ENCODE assay signal across 9 cellular contexts in genomic region chr1:24186031-24186710, GRCh38.
A peak's percentile ranks its signal among the peaks of the same experiment; 100 is the strongest.
DNase-seq lines count a peak whose midpoint lies in the region; TF ChIP-seq lines count a peak whose summit lies in the region.
"Had no signal": no experiment of that assay in that cellular context is flagged by ENCODE, and none has a peak within 500 bp of the region (broad histone marks: within the 10 kb centered on the region; RNA-seq: fewer than 3 reads in every experiment).

No MANE protein-coding gene starts in this region.

- H3K27ac Mint-ChIP-seq in T-helper 1 cell treated with Interleukin-12 subunit alpha and Interleukin-12 subunit beta and Interleukin-4 antibody, amounts not matched to agents 30 μg/mL and 1 μg/mL, for 36 hours: no peak overlapping the region

- no peak overlapping the region for H3K27ac ChIP-seq in WERI-Rb-1

- H3K36me3 ChIP-seq in WERI-Rb-1: peaks cover 3% of the 10 kb centered on the region; the same call in 1 of the 2 replicates
- H3K36me3 ChIP-seq: heart left ventricle had no signal

- DNase-seq in T-helper 1 cell (no peak), WERI-Rb-1 (no peak), retinal pigment epithelial cell (ENCODE audit: low read depth) (no peak), kidney tubule cell (ENCODE audit: low spot score) (no peak), NCI-H446 (lab: John Stamatoyannopoulos, UW) (no peak)
- no peak for DNase-seq in stimulated activated CD4-positive, alpha-beta T cell treated with anti-CD3 and anti-CD28 coated beads, Interleukin-2, amount 100 ng/mL, for 48 hours
- DNase-seq: heart left ventricle had no signal

- peak overlapping the region; percentile 62 for H3K4me3 ChIP-seq in WERI-Rb-1 (ENCODE audit: low read depth, low read length)
- H3K4me3 ChIP-seq in iPS-11a (ENCODE audit: low read depth, low read length): peak overlapping the region; percentile 69
- peak overlapping the region; percentile 70 for H3K4me3 ChIP-seq in retinal pigment epithelial cell (ENCODE audit: low read length)

- H3K4me3 Mint-ChIP-seq in T-helper 1 cell treated with Interleukin-12 subunit alpha and Interleukin-12 subunit beta and Interleukin-4 antibody, amounts not matched to agents 30 μg/mL and 1 μg/mL, for 36 hours: peak overlapping the region; percentile 78

- TF ChIP-seq CTCF in WERI-Rb-1 (IDR thresholded peaks at IDR 0.05; ENCODE audit: low read depth, low read length) (no peak), retinal pigment epithelial cell (conservative IDR thresholded peaks at IDR 0.05; ENCODE audit: low read depth, low read length) (no peak)

- peaks cover 8% of the 10 kb centered on the region for H3K27me3 Mint-ChIP-seq in T-helper 1 cell treated with Interleukin-12 subunit alpha and Interleukin-12 subunit beta and Interleukin-4 antibody, amounts not matched to agents 30 μg/mL and 1 μg/mL, for 36 hours (ENCODE audit: low read depth)

- H3K9me3 Mint-ChIP-seq in T-helper 1 cell treated with Interleukin-12 subunit alpha and Interleukin-12 subunit beta and Interleukin-4 antibody, amounts not matched to agents 30 μg/mL and 1 μg/mL, for 36 hours: peaks cover 1% of the 10 kb centered on the region

- peaks cover 1% of the 10 kb centered on the region for H3K36me3 Mint-ChIP-seq in T-helper 1 cell treated with Interleukin-12 subunit alpha and Interleukin-12 subunit beta and Interleukin-4 antibody, amounts not matched to agents 30 μg/mL and 1 μg/mL, for 36 hours (ENCODE audit: low read depth)

- H3K27me3 ChIP-seq in WERI-Rb-1 (ENCODE audit: insufficient read depth, low read depth, severe bottlenecking): no peaks in the 10 kb centered on the region

- no peaks in the 10 kb centered on the region for H3K9me3 ChIP-seq in WERI-Rb-1 (ENCODE audit: severe bottlenecking)
- H3K9me3 ChIP-seq: heart left ventricle had no signal

- H3K4me1 Mint-ChIP-seq in T-helper 1 cell treated with Interleukin-12 subunit alpha and Interleukin-12 subunit beta and Interleukin-4 antibody, amounts not matched to agents 30 μg/mL and 1 μg/mL, for 36 hours (ENCODE audit: low read depth): peaks cover 26% of the 10 kb centered on the region
